Comparison of ENCODE assay signal across 8 cellular contexts in genomic region chr2:210199186-210199765, GRCh38. TPM values are rescaled to one million over a fixed set of nuclear protein-coding genes. Genes with fewer than 3 reads are reported as not detected.
DNase-seq lines count a peak whose midpoint lies in the region; ATAC-seq and TF ChIP-seq lines count a peak whose summit lies in the region.

No MANE protein-coding gene starts in this region.

- TF ChIP-seq CTCF in heart right ventricle (IDR thresholded peaks at IDR 0.05) (peak; percentile 51 to 86 (median 72)), foreskin fibroblast (IDR thresholded peaks at IDR 0.05; ENCODE audit: low read depth, low read length) (peak; percentile 63)

- peaks cover 0 to 2% (median 0%) of the 10 kb centered on the region in 7 donors for H3K27me3 ChIP-seq in heart right ventricle

- ATAC-seq in heart right ventricle (no peak), HG03175 (IDR thresholded peaks at IDR 0.05; ENCODE audit: unreplicated experiment) (peak; percentile 69), GM18505 (IDR thresholded peaks at IDR 0.05; ENCODE audit: unreplicated experiment) (no peak)

- DNase-seq in heart right ventricle (no peak), cardiac septum (ENCODE audit: low spot score) (no peak), SK-MEL-5 (ENCODE audit: low read depth, low spot score) (peak; percentile 50), foreskin fibroblast (peak; percentile 23 to 64), superior temporal gyrus (ENCODE audit: extremely low spot score) (peak; percentile 70)
- no peak for DNase-seq in stimulated activated CD4-positive, alpha-beta T cell treated with anti-CD3 and anti-CD28 coated beads, Interleukin-4, amount 100 ng/mL, for 1 hour

- H3K36me3 ChIP-seq in heart right ventricle, result no peaks in the 10 kb centered on the region

- peaks cover 0 to 11% (median 0%) of the 10 kb centered on the region in 9 donors for H3K4me1 ChIP-seq in heart right ventricle

- H3K4me3 ChIP-seq in heart right ventricle (no peak overlapping the region), foreskin fibroblast (ENCODE audit: low read depth in 1 of 2, low read length in 2 of 2) (no peak overlapping the region)

- no peak overlapping the region for H3K27ac ChIP-seq in heart right ventricle

- H3K9me3 ChIP-seq in heart right ventricle, result no peaks in the 10 kb centered on the region

- in situ Hi-C loops in SK-MEL-5 (cut with HindIII; ENCODE audit: low pct_unique_long_range_greater_than_20kb, low sequenced_read_pairs), result no loop called here

- TF ChIP-seq POLR2A in GM18505 (IDR thresholded peaks at IDR 0.05; ENCODE audit: borderline replicate concordance, extremely low read depth, insufficient read depth, insufficient read length), result no peak

- intact Hi-C loops in heart right ventricle (cut with DNase I) (loop anchor here in 6 of 10 donors (5.0 to 10.0 kb wide), 7 partner anchors 124 to 874 kb away; no protein-coding TSS in a partner anchor), cardiac septum (cut with DNase I) (loop anchor here (5.0 kb wide), 1 partner anchor 867 kb away; no protein-coding TSS in a partner anchor)

RNA-seq across cellular contexts. Expression of gene ACADL, which starts 26.0 kb away (rescaled TPM):
- total RNA-seq in heart right ventricle (1 to 10 TPM in 4 of 10 donors, under 1 TPM in 6; 0.52 to 4.3 (median 0.86) TPM), cardiac septum (6.2 TPM)
- polyA plus RNA-seq in heart right ventricle, result 1 to 10 TPM in 1 of 2 donors, under 1 TPM in 1; 0.16 to 2.1 TPM
- not detected in 2 replicates for total RNA-seq in SK-MEL-5 (2014; rRNA removed; shearing (Covaris generic))
- polyA plus RNA-seq in SK-MEL-5 (2015; cell fraction: cytosol; rRNA removed), result not detected in 2 replicates
- not detected in 2 replicates for polyA plus RNA-seq in SK-MEL-5 (2015; cell fraction: nucleus; rRNA removed)

RNA-seq across cellular contexts. Expression of gene KANSL1L, which starts 28.1 kb away (rescaled TPM):
- total RNA-seq in heart right ventricle (10 to 100 TPM in 9 of 10 donors, 1 to 10 TPM in 1; 8.9 to 27.3 (median 19.8) TPM), cardiac septum (25.9 TPM)
- 1 to 10 TPM; 4.0 to 8.6 TPM for polyA plus RNA-seq in heart right ventricle
- 22.8 and 27.1 TPM in 2 replicates for total RNA-seq in SK-MEL-5 (2014; rRNA removed; shearing (Covaris generic))
- polyA plus RNA-seq in SK-MEL-5 (2015; cell fraction: cytosol; rRNA removed), result 7.0 and 10.3 TPM in 2 replicates
- polyA plus RNA-seq in SK-MEL-5 (2015; cell fraction: nucleus; rRNA removed), result 33.5 and 46.3 TPM in 2 replicates

Comparison
In these comparisons a context has a peak if more than half of its experiments do, and no peak if none do; other contexts are left out.
1. DNase-seq: peak in SK-MEL-5 (single experiment), foreskin fibroblast (2 of 2) and superior temporal gyrus (single experiment); none in heart right ventricle (0 of 2), cardiac septum (single experiment) and stimulated activated CD4-positive, alpha-beta T cell treated with anti-CD3 and anti-CD28 coated beads, Interleukin-4, amount 100 ng/mL, for 1 hour (single experiment).